In genomic region chr6:103707596-103708325, GRCh38 we compare ENCODE assay signal across 1 cellular context.
TF ChIP-seq lines count a peak whose summit lies in the region.

No MANE protein-coding gene starts in this region.

TF ChIP-seq in HepG2, 621 proteins besides CTCF, POLR2A, EP300 and RAD21 (continued from another document):
- TF ChIP-seq GPN1 (CRISPR knock-in tag; IDR thresholded peaks at IDR 0.05; ENCODE audit: borderline replicate concordance): no peak
- TF ChIP-seq ASH2L (IDR thresholded peaks at IDR 0.05; ENCODE audit: insufficient read length, low read depth, low read length): no peak
- TF ChIP-seq TSC22D2 (CRISPR knock-in tag; IDR thresholded peaks at IDR 0.05; ENCODE audit: borderline replicate concordance): no peak
- no peak for TF ChIP-seq ZNF75D (CRISPR knock-in tag; IDR thresholded peaks at IDR 0.05; ENCODE audit: borderline replicate concordance)
- TF ChIP-seq SIX4 (CRISPR knock-in tag; IDR thresholded peaks at IDR 0.05): no peak
